In the genomic region with DNA sequence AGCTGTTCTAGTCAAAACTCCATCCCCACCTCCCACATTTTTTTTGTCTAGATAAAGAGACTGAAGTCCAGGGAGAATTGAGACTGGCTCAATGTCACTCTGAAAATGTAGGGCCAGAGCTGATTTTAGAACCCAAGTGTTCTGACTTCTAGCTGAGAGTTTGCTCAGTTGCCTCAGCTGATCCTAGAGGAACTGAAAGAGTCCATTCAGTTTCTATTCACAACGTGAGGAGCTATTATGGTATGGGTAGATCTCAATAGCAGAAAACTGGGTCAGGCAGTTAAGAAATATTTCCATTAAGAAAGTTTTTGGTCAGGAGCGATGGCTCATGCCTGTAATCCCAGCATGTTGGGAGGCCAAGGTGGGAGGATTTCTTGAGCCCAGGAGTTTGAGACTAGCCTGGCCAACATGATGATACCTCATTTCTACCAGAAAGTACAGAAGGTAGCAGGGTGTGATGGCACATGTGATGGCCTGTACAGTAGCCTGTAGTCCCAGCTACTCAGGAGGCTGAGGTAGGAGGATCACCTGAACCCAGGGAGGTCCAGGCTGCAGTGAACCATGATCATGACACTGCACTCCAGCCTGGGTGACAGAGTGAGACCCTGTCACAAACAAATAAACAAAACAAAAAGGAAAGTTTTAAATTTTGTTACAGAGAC, we compare ENCODE assay signal across 31 cellular contexts.
DNase-seq lines count a peak whose midpoint lies in the region; ATAC-seq, FAIRE-seq and TF ChIP-seq lines count a peak whose summit lies in the region.
"Had no signal": no experiment of that assay in that cellular context is flagged by ENCODE, and none has a peak within 500 bp of the region (broad histone marks: within the 10 kb centered on the region; RNA-seq: fewer than 3 reads in every experiment).

No MANE protein-coding gene starts in this region.

- no peaks in the 10 kb centered on the region for H3K79me2 ChIP-seq in GM12878 (ENCODE audit: control insufficient read depth, insufficient read depth, low read length)
- H3K79me2 ChIP-seq: hepatocyte had no signal

- in situ Hi-C loops in GM12878 (cut with MboI), result no loop called here

- RAD21 ChIA-PET in GM12878 (lab: Charles Lee; ENCODE audit: unreplicated experiment), result no interaction called here

- H3K4me1 ChIP-seq in GM12878 (ENCODE audit: control insufficient read depth, insufficient read depth, low read length), result 0 out of 2 replicates have a peak, but pooled peaks cover 4% of the 10 kb centered on the region
- H3K4me1 ChIP-seq: BE2C, gastrocnemius medialis, Peyer's patch, tibial nerve had no signal

- WGBS in GM12878 (ENCODE audit: insufficient coverage, insufficient replicate concordance, low lambda C conversion rate, missing lambda C conversion rate), result 20% methylated on average over 2 of the region's 2 CpGs

- no peak overlapping the region for H3K9ac ChIP-seq in GM12878 (ENCODE audit: control insufficient read depth, insufficient read depth, low read length)

- no peak for TF ChIP-seq RAD21 in GM12878 (IDR thresholded peaks at IDR 0.05; ENCODE audit: insufficient read depth, low read depth, low read length)

- SMC1A ChIA-PET in GM12878 (lab: Charles Lee; ENCODE audit: uncharacterized antibody, unreplicated experiment), result interaction anchor here (0.8 to 1.3 kb wide), 3 partner anchors 37 to 42 kb away, joined by 3 to 5 read pairs (median 3); no protein-coding TSS in a partner anchor

- no peaks in the 10 kb centered on the region for H4K20me1 ChIP-seq in GM12878 (ENCODE audit: control insufficient read depth, insufficient read depth)

- TF ChIP-seq EP300 in GM12878 (IDR thresholded peaks at IDR 0.05; ENCODE audit: borderline replicate concordance in 1 of 2, control insufficient read depth in 1 of 2, low read depth in 2 of 2, low read length in 2 of 2), result no peak

- no peak overlapping the region for H3K4me2 ChIP-seq in GM12878 (ENCODE audit: control insufficient read depth, insufficient read depth)
- H3K4me2 ChIP-seq: hepatocyte, smooth muscle cell had no signal

- H3K4me3 ChIP-seq in GM12878, result no peak overlapping the region
- H3K4me3 ChIP-seq: gastrocnemius medialis, hepatocyte, ovary, Peyer's patch, smooth muscle cell, tibial nerve had no signal

- CTCF ChIA-PET in GM12878 (lab: Yijun Ruan, JAX), result interaction anchor here (0.6 to 2.0 kb wide), 4 partner anchors 37 to 715 kb away, joined by 3 to 6 read pairs (median 4); no protein-coding TSS in a partner anchor

- TF ChIP-seq CTCF in GM12878 (IDR thresholded peaks at IDR 0.05 in 2 of 3, conservative IDR thresholded peaks at IDR 0.05 in 1 of 3; ENCODE audit: control insufficient read depth in 2 of 3, extremely low read depth in 1 of 3, insufficient read depth in 1 of 3, low read depth in 3 of 3, low read length in 3 of 3), result no peak

- H3K27me3 ChIP-seq in GM12878 (replicated peaks in 1 of 2; ENCODE audit: control insufficient read depth in 2 of 2, insufficient read depth in 2 of 2, low read length in 1 of 2), result no peaks in the 10 kb centered on the region
- H3K27me3 ChIP-seq: BE2C, gastrocnemius medialis, hepatocyte, ovary, Peyer's patch, tibial nerve had no signal

- DNase-seq in GM12878 (ENCODE audit: low read depth, low spot score) (no peak), middle frontal gyrus (ENCODE audit: extremely low spot score, low spot score) (no peak), HuH-7.5 (ENCODE audit: low spot score) (no peak)
- DNase-seq: activated CD4-positive, alpha-beta T cell treated with anti-CD3 and anti-CD28 coated beads, Interleukin-2, amount 50 U/mL, for 1 hour; activated CD8-positive, alpha-beta memory T cell treated with anti-CD3 and anti-CD28 coated beads, Interleukin-2, amount 10 ng/mL, durations not matched to agents 7 days and 5 days; activated naive CD4-positive, alpha-beta T cell; activated T-cell treated with anti-CD3 and anti-CD28 coated beads, Interleukin-2, amount 50 U/mL, for 48 hours; BE2C; COR-L47; dermis blood vessel endothelial cell; DMS53; gastrocnemius medialis; IMR-90; mammary epithelial cell; NCI-H1048; NCI-H1694; NCI-H2171; NCI-H510A; ovary; Peyer's patch; stimulated activated CD4-positive, alpha-beta T cell treated with anti-CD3 and anti-CD28 coated beads, Interleukin-1b, Interleukin-23, amount 100 ng/mL, for 48 hours; stimulated activated CD8-positive, alpha-beta memory T cell treated with anti-CD3 and anti-CD28 coated beads, Interleukin-4, amount 100 ng/mL, for 48 hours; SW 1271 had no signal

- BruUV-seq in GM12878 (replicated peaks; lab: Mats Ljungman, UMichigan), result no TSS peak

- no peaks in the 10 kb centered on the region for H3K9me3 ChIP-seq in GM12878 (replicated peaks; ENCODE audit: control insufficient read depth, insufficient read depth, low read length)
- H3K9me3 ChIP-seq: BE2C, gastrocnemius medialis, ovary, Peyer's patch, tibial nerve had no signal

- POLR2A ChIA-PET in GM12878 (lab: Charles Lee), result no interaction called here

- no peak for FAIRE-seq in GM12878 (lab: Jason Lieb, UNC)
- FAIRE-seq: H1 had no signal

- no peaks in the 10 kb centered on the region for H3K36me3 ChIP-seq in GM12878 (ENCODE audit: control insufficient read depth in 2 of 2, insufficient read depth in 2 of 2, low read length in 1 of 2)
- H3K36me3 ChIP-seq: BE2C, gastrocnemius medialis, ovary, Peyer's patch, tibial nerve had no signal

- no peak overlapping the region for H3K27ac ChIP-seq in GM12878 (ENCODE audit: control insufficient read depth, insufficient read depth)
- H3K27ac ChIP-seq: gastrocnemius medialis, hepatocyte, ovary, Peyer's patch, tibial nerve had no signal

- ATAC-seq in GM18505 (IDR thresholded peaks at IDR 0.05; ENCODE audit: unreplicated experiment), result peak; percentile 84
- ATAC-seq in GM21360 (IDR thresholded peaks at IDR 0.05; ENCODE audit: unreplicated experiment), result peak; percentile 94
- peak; percentile 90 for ATAC-seq in HG03025 (IDR thresholded peaks at IDR 0.05; ENCODE audit: low FRiP score, unreplicated experiment)
- ATAC-seq in GM12878, result peak; percentile 73
- no peak for ATAC-seq in HG03521 (IDR thresholded peaks at IDR 0.05; ENCODE audit: unreplicated experiment)
- ATAC-seq: activated CD8-positive, alpha-beta memory T cell treated with anti-CD3 and anti-CD28 coated beads, Interleukin-2, amount 10 ng/mL, durations not matched to agents 7 days and 5 days; gastrocnemius medialis had no signal

- H2AFZ ChIP-seq in GM12878 (ENCODE audit: control insufficient read depth, low read depth, low read length), result no peak overlapping the region
- H2AFZ ChIP-seq: hepatocyte had no signal

- no peak for TF ChIP-seq POLR2A in GM18505 (IDR thresholded peaks at IDR 0.05; ENCODE audit: borderline replicate concordance, extremely low read depth, insufficient read depth, insufficient read length)
- no peak for TF ChIP-seq POLR2A in GM12878 (IDR thresholded peaks at IDR 0.05; ENCODE audit: low read depth, low read length)

- intact Hi-C loops in GM12878 (cut with micrococcal nuclease; ENCODE audit: unreplicated experiment), result no loop called here

TF ChIP-seq in GM12878, 131 proteins besides CTCF, POLR2A, EP300 and RAD21:
- TF ChIP-seq IKZF2 (IDR thresholded peaks at IDR 0.05) (no peak), SPI1 (IDR thresholded peaks at IDR 0.05; ENCODE audit: borderline replicate concordance, insufficient read depth, low read depth, low read length) (peak; percentile 79; the same call in 1 of the 2 replicates)
